17 cellular contexts compared by ENCODE assay signal in the genomic region with DNA sequence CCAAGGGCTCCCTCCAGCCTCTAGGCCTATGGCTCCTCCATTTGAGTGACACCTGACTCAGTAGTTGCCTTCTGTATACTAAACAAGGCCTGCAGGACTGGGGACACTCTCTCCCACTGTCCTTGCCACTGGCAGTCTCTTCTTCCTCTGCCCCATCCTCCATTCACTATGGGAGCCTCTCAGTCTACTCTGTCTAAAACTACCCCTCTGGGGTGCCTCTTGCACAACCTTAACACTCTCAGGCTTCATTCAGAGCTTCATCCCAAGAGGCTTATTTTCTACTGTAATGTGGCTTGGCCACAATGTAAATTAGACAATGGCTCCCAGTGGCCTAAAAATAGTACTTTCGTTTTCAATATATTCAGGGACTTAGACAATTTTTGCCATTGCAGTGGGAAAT.
A peak's percentile ranks its signal among the peaks of the same experiment; 100 is the strongest.
DNase-seq lines count a peak whose midpoint lies in the region; ATAC-seq and TF ChIP-seq lines count a peak whose summit lies in the region.
"Had no signal": no experiment of that assay in that cellular context is flagged by ENCODE, and none has a peak within 500 bp of the region (broad histone marks: within the 10 kb centered on the region; RNA-seq: fewer than 3 reads in every experiment).

No MANE protein-coding gene starts in this region.

- WGBS in spleen, 5 donors: 13 to 67% (median 45%) methylated on average over 1 of the region's 1 CpG

- no peaks in the 10 kb centered on the region for H3K27me3 Mint-ChIP-seq in activated T-cell treated with anti-CD3 and anti-CD28 coated beads, Interleukin-2, amount 50 U/mL, for 4 hours (ENCODE audit: low read depth)
- no peaks in the 10 kb centered on the region for H3K27me3 Mint-ChIP-seq in activated B cell treated with CpG ODN at 0.5 μM for 24 hours

- POLR2A ChIA-PET in activated B cell treated with CpG ODN at 0.5 μM for 24 hours (lab: Charles Lee): no interaction called here

- peaks cover 0 to 93% (median 32%) of the 10 kb centered on the region in 8 donors for H3K9me3 ChIP-seq in spleen
- H3K9me3 ChIP-seq: left ventricle myocardium inferior, neutrophil, thoracic aorta had no signal

- peaks cover 32% of the 10 kb centered on the region for H3K9me3 Mint-ChIP-seq in activated T-cell treated with anti-CD3 and anti-CD28 coated beads, Interleukin-2, amount 50 U/mL, for 4 hours
- H3K9me3 Mint-ChIP-seq in activated B cell treated with CpG ODN at 0.5 μM for 24 hours: peaks cover 16% of the 10 kb centered on the region

- CTCF ChIA-PET in activated B cell treated with CpG ODN at 0.5 μM for 24 hours (lab: Charles Lee): no interaction called here

- ATAC-seq in activated T-cell treated with anti-CD3 and anti-CD28 coated beads, Interleukin-2, amount 50 U/mL, for 4 hours: no peak
- ATAC-seq in HG02885 (IDR thresholded peaks at IDR 0.05; ENCODE audit: poor library complexity, unreplicated experiment) (peak; percentile 31), activated B cell treated with CpG ODN at 0.5 μM for 24 hours (ENCODE audit: low read depth) (no peak)
- ATAC-seq: heart left ventricle had no signal

- peaks cover 0 to 9% (median 0%) of the 10 kb centered on the region in 6 donors for H3K4me1 ChIP-seq in spleen
- H3K4me1 ChIP-seq: heart left ventricle, left ventricle myocardium inferior had no signal

- peaks cover 39% of the 10 kb centered on the region for H3K4me1 Mint-ChIP-seq in activated T-cell treated with anti-CD3 and anti-CD28 coated beads, Interleukin-2, amount 50 U/mL, for 4 hours (ENCODE audit: low read depth)
- peaks cover 32% of the 10 kb centered on the region for H3K4me1 Mint-ChIP-seq in activated B cell treated with CpG ODN at 0.5 μM for 24 hours

- peak overlapping the region; percentile 29 for H3K4me3 Mint-ChIP-seq in activated T-cell treated with anti-CD3 and anti-CD28 coated beads, Interleukin-2, amount 50 U/mL, for 4 hours
- H3K4me3 Mint-ChIP-seq in activated B cell treated with CpG ODN at 0.5 μM for 24 hours: peak overlapping the region; percentile 11

- DNase-seq in activated T-cell treated with anti-CD3 and anti-CD28 coated beads, Interleukin-2, amount 50 U/mL, for 4 hours: no peak
- DNase-seq in activated T-cell treated with anti-CD3 and anti-CD28 coated beads for 4 hours (no peak), activated B cell treated with CpG ODN at 0.5 μM for 24 hours (no peak), spleen (no peak), mucosa of gallbladder (ENCODE audit: low spot score) (no peak), NOMO-1 treated with dmso at 0.1 percent for 144 hours (lab: John Stamatoyannopoulos, UW; ENCODE audit: unreplicated experiment) (no peak), AG20443 (ENCODE audit: low spot score) (no peak)
- DNase-seq: DMS79, heart left ventricle, left ventricle myocardium inferior, NCI-H1105 treated with DMSO at 0.1 percent for 48 hours, NCI-H2107, NCI-H524 treated with DMSO at 0.1 percent for 48 hours, SHP77 had no signal

- peak overlapping the region; percentile 82 for H3K27ac Mint-ChIP-seq in activated B cell treated with CpG ODN at 0.5 μM for 24 hours

- no peaks in the 10 kb centered on the region for H3K27me3 ChIP-seq in spleen (replicated peaks in 1 of 7)
- H3K27me3 ChIP-seq: heart left ventricle, neutrophil had no signal

- intact Hi-C loops in activated B cell treated with CpG ODN at 0.5 μM for 24 hours (cut with micrococcal nuclease): loop anchor here (5.0 kb wide), 1 partner anchor 194 kb away; no protein-coding TSS in a partner anchor
- intact Hi-C loops in spleen (cut with DNase I; ENCODE audit: low total_unique reads): no loop called here

- no peak overlapping the region for H3K4me3 ChIP-seq in spleen
- H3K4me3 ChIP-seq: heart left ventricle, left ventricle myocardium inferior, thoracic aorta had no signal

- H3K36me3 Mint-ChIP-seq in activated T-cell treated with anti-CD3 and anti-CD28 coated beads, Interleukin-2, amount 50 U/mL, for 4 hours (ENCODE audit: insufficient read depth): peaks cover 8% of the 10 kb centered on the region
- peaks cover 17% of the 10 kb centered on the region for H3K36me3 Mint-ChIP-seq in activated B cell treated with CpG ODN at 0.5 μM for 24 hours (ENCODE audit: low read depth)

- no peak for TF ChIP-seq POLR2A in spleen (IDR thresholded peaks at IDR 0.05)

- TF ChIP-seq CTCF in activated B cell treated with CpG ODN at 0.5 μM for 24 hours (IDR thresholded peaks at IDR 0.05) (no peak), spleen (IDR thresholded peaks at IDR 0.05 in 8 of 11, conservative IDR thresholded peaks at IDR 0.05 in 3 of 11) (no peak)

- H3K27ac ChIP-seq in spleen: peak overlapping the region in 6 of 8 donors; percentile 25 to 77 (median 50)
- H3K27ac ChIP-seq: left ventricle myocardium inferior, neutrophil, thoracic aorta had no signal

- no peaks in the 10 kb centered on the region for H3K36me3 ChIP-seq in spleen
- H3K36me3 ChIP-seq: heart left ventricle, left ventricle myocardium inferior, neutrophil, thoracic aorta had no signal
